Comparison of ENCODE assay signal across 22 cellular contexts in the genomic region with DNA sequence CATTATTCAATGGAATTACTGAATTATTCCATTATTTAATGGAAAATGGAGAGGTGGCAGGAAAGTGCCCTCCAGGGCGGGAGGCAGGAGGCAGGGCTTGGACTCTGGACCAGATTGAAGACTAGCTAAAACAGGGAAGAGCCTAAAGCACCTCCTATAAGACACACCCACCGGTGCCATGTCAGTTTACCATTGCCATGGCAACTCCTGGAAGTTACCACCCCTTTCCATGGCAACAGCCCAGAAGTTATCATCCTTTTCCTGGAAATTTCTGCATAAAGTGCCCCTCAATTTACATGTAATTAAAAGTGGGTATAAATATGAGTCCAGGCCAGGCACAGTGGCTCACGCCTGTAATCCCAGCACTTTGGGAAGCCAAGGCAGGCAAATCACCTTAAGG.
DNase-seq lines count a peak whose midpoint lies in the region; ATAC-seq, FAIRE-seq and TF ChIP-seq lines count a peak whose summit lies in the region.
"Had no signal": no experiment of that assay in that cellular context is flagged by ENCODE, and none has a peak within 500 bp of the region (broad histone marks: within the 10 kb centered on the region; RNA-seq: fewer than 3 reads in every experiment).

No MANE protein-coding gene starts in this region.

- peak; percentile 15 for DNase-seq in DMS 273 (lab: John Stamatoyannopoulos, UW; ENCODE audit: unreplicated experiment)
- no peak for DNase-seq in DMS 273 treated with DMSO at 0.1 percent for 48 hours (lab: John Stamatoyannopoulos, UW)
- no peak for DNase-seq in K562 (ENCODE audit: extremely low read depth in 1 of 4, low spot score in 3 of 4)
- peak; percentile 26 for DNase-seq in left lobe of liver (ENCODE audit: low spot score)
- DNase-seq in small intestine: peak; percentile 31
- no peak for DNase-seq in body of pancreas
- no peak for DNase-seq in pons (ENCODE audit: low spot score)
- no peak for DNase-seq in stimulated activated naive CD4-positive, alpha-beta T cell treated with Interleukin-2 at 50 U/mL for 16 hours (lab: John Stamatoyannopoulos, UW)
- DNase-seq: NCI-H1092, NCI-H1417 treated with DMSO at 0.1 percent for 48 hours, NCI-H187, NCI-H2081 treated with DMSO at 0.1 percent for 48 hours, NCI-H2171, NCI-H345, NCI-H510A treated with DMSO at 0.1 percent for 48 hours, NCI-H774, PC-3, SJCRH30 had no signal

- TF ChIP-seq POLR2A in K562 (conservative IDR thresholded peaks at IDR 0.05): no peak
- TF ChIP-seq POLR2A in body of pancreas (IDR thresholded peaks at IDR 0.05): no peak

- peaks cover 6 to 18% of the 10 kb centered on the region in 2 experiments; a peak in 3 of 5 replicates for H3K27me3 ChIP-seq in K562 (ENCODE audit: control insufficient read depth in 2 of 2, insufficient read depth in 2 of 2, low read length in 2 of 2)
- no peaks in the 10 kb centered on the region for H3K27me3 ChIP-seq in small intestine (ENCODE audit: control insufficient read depth in 2 of 2, insufficient read depth in 2 of 2, low read length in 2 of 2)
- no peaks in the 10 kb centered on the region for H3K27me3 ChIP-seq in body of pancreas
- H3K27me3 ChIP-seq: SJCRH30 had no signal

- POLR2A ChIA-PET in K562 (lab: Yijun Ruan, JAX): no interaction called here

- FAIRE-seq in K562 (lab: Jason Lieb, UNC): no peak
- FAIRE-seq in small intestine (lab: Jason Lieb, UNC): no peak
- FAIRE-seq: GM19239 had no signal

- no peaks in the 10 kb centered on the region for H3K79me2 ChIP-seq in K562 (ENCODE audit: control insufficient read depth, insufficient read depth, low read length)

- H3K36me3 ChIP-seq in K562 (ENCODE audit: control insufficient read depth, insufficient read depth, low read length) (no peaks in the 10 kb centered on the region), small intestine (ENCODE audit: control insufficient read depth in 2 of 2, insufficient read depth in 2 of 2, low read length in 2 of 2) (no peaks in the 10 kb centered on the region), body of pancreas (replicated peaks in 1 of 2; ENCODE audit: insufficient read depth in 1 of 2, low read depth in 2 of 2) (no peaks in the 10 kb centered on the region)
- H3K36me3 ChIP-seq: SJCRH30 had no signal

- 0% methylated on average over 3 of the region's 3 CpGs for WGBS in K562 (ENCODE audit: insufficient coverage, low coverage, missing lambda C conversion rate)
- 30 to 69% (median 40%) methylated on average over 3 of the region's 3 CpGs for WGBS in small intestine, 3 donors
- 91 to 93% methylated on average over 3 of the region's 3 CpGs for WGBS in body of pancreas, 2 donors

- H3K9me3 ChIP-seq in K562 (replicated peaks; ENCODE audit: control insufficient read depth, insufficient read depth, low read depth, low read length): no peaks in the 10 kb centered on the region
- H3K9me3 ChIP-seq in small intestine (ENCODE audit: control insufficient read depth, low read depth): no peaks in the 10 kb centered on the region
- H3K9me3 ChIP-seq in body of pancreas: no peaks in the 10 kb centered on the region
- H3K9me3 ChIP-seq: SJCRH30 had no signal

- H3K4me1 ChIP-seq in K562 (replicated peaks in 1 of 2; ENCODE audit: control insufficient read depth in 2 of 2, insufficient read depth in 2 of 2, low read length in 2 of 2) (no peaks in the 10 kb centered on the region; a peak in 1 of 5 replicates), small intestine (ENCODE audit: control insufficient read depth in 2 of 2, insufficient read depth in 1 of 2, low read depth in 1 of 2, low read length in 1 of 2) (no peaks in the 10 kb centered on the region), body of pancreas (peaks cover 12% of the 10 kb centered on the region)
- H3K4me1 ChIP-seq: SJCRH30 had no signal

- ATAC-seq in K562: no peak
- ATAC-seq in left lobe of liver: no peak
- no peak for ATAC-seq in body of pancreas
- ATAC-seq: HCT116, PC-3 had no signal

- H3K9me1 ChIP-seq in K562 (ENCODE audit: control insufficient read depth, insufficient read depth, low read length): no peaks in the 10 kb centered on the region

- H3K4me2 ChIP-seq in K562 (ENCODE audit: insufficient read depth, low read length): no peak overlapping the region

- TF ChIP-seq EP300 in K562 (IDR thresholded peaks at IDR 0.05; ENCODE audit: low read length): no peak

- BruUV-seq in K562 (replicated peaks; lab: Mats Ljungman, UMichigan): no TSS peak

- no peak overlapping the region for H3K9ac ChIP-seq in K562 (ENCODE audit: insufficient read depth in 1 of 2, low read depth in 2 of 2, low read length in 2 of 2)

- no peak overlapping the region for H2AFZ ChIP-seq in K562 (ENCODE audit: low read depth, low read length)

- H3K27ac ChIP-seq in K562 (ENCODE audit: extremely low read depth, low read depth, low read length) (no peak overlapping the region), small intestine (ENCODE audit: low read depth in 1 of 2, low read length in 1 of 2) (no peak overlapping the region), body of pancreas (no peak overlapping the region)
- H3K27ac ChIP-seq: 22Rv1, C4-2B, SJCRH30 had no signal

- H4K20me1 ChIP-seq in K562 (replicated peaks; ENCODE audit: control insufficient read depth, insufficient read depth, low read length): 0 out of 2 replicates have a peak, but pooled peaks cover 3% of the 10 kb centered on the region

- TF ChIP-seq RAD21 in K562 (CRISPR knock-in tag; conservative IDR thresholded peaks at IDR 0.05 in 1 of 2, IDR thresholded peaks at IDR 0.05 in 1 of 2): no peak

- no peak overlapping the region for H3K4me3 ChIP-seq in K562
- no peak overlapping the region for H3K4me3 ChIP-seq in small intestine (ENCODE audit: low read depth in 1 of 2, low read length in 2 of 2)
- no peak overlapping the region for H3K4me3 ChIP-seq in body of pancreas
- H3K4me3 ChIP-seq: SJCRH30 had no signal

- TF ChIP-seq CTCF in K562 (IDR thresholded peaks at IDR 0.05 in 2 of 3, conservative IDR thresholded peaks at IDR 0.05 in 1 of 3; ENCODE audit: insufficient read depth in 2 of 3, low read depth in 1 of 3, low read length in 3 of 3): no peak
- TF ChIP-seq CTCF in body of pancreas (IDR thresholded peaks at IDR 0.05): no peak

- in situ Hi-C loops in K562 (cut with MboI): no loop called here

- CTCF ChIA-PET in K562 (lab: Yijun Ruan, JAX; ENCODE audit: low intra/inter-chr PET ratio): no interaction called here

- intact Hi-C loops in K562 (cut with micrococcal nuclease): no loop called here
- intact Hi-C loops in body of pancreas (cut with DNase I): no loop called here

TF ChIP-seq in K562, 482 proteins besides CTCF, POLR2A, EP300 and RAD21 (continues in another document):
- TF ChIP-seq, protein P1, sequence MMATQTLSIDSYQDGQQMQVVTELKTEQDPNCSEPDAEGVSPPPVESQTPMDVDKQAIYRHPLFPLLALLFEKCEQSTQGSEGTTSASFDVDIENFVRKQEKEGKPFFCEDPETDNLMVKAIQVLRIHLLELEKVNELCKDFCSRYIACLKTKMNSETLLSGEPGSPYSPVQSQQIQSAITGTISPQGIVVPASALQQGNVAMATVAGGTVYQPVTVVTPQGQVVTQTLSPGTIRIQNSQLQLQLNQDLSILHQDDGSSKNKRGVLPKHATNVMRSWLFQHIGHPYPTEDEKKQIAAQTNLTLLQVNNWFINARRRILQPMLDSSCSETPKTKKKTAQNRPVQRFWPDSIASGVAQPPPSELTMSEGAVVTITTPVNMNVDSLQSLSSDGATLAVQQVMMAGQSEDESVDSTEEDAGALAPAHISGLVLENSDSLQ (IDR thresholded peaks at IDR 0.05): peak; percentile 68
- no peak for TF ChIP-seq FOXJ2 (tag; IDR thresholded peaks at IDR 0.05)
- no peak for TF ChIP-seq NONO (IDR thresholded peaks at IDR 0.05; ENCODE audit: low read depth in 2 of 2, low read length in 1 of 2)
- TF ChIP-seq NCOA2 (IDR thresholded peaks at IDR 0.05; ENCODE audit: partially characterized antibody in 2 of 2): no peak
- TF ChIP-seq, protein P2, sequence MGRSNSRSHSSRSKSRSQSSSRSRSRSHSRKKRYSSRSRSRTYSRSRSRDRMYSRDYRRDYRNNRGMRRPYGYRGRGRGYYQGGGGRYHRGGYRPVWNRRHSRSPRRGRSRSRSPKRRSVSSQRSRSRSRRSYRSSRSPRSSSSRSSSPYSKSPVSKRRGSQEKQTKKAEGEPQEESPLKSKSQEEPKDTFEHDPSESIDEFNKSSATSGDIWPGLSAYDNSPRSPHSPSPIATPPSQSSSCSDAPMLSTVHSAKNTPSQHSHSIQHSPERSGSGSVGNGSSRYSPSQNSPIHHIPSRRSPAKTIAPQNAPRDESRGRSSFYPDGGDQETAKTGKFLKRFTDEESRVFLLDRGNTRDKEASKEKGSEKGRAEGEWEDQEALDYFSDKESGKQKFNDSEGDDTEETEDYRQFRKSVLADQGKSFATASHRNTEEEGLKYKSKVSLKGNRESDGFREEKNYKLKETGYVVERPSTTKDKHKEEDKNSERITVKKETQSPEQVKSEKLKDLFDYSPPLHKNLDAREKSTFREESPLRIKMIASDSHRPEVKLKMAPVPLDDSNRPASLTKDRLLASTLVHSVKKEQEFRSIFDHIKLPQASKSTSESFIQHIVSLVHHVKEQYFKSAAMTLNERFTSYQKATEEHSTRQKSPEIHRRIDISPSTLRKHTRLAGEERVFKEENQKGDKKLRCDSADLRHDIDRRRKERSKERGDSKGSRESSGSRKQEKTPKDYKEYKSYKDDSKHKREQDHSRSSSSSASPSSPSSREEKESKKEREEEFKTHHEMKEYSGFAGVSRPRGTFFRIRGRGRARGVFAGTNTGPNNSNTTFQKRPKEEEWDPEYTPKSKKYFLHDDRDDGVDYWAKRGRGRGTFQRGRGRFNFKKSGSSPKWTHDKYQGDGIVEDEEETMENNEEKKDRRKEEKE (IDR thresholded peaks at IDR 0.05; ENCODE audit: borderline replicate concordance in 1 of 2, control insufficient read depth in 1 of 2, low read depth in 2 of 2, low read length in 1 of 2): no peak
- TF ChIP-seq RFX1 (IDR thresholded peaks at IDR 0.05): peak; percentile 84
- no peak for TF ChIP-seq SRSF9 (IDR thresholded peaks at IDR 0.05; ENCODE audit: borderline replicate concordance, low read depth, low read length)
- no peak for TF ChIP-seq ATF7 (IDR thresholded peaks at IDR 0.05)
- TF ChIP-seq ZNF354B (CRISPR knock-in tag; IDR thresholded peaks at IDR 0.05): no peak
- TF ChIP-seq TEAD1 (CRISPR knock-in tag; IDR thresholded peaks at IDR 0.05): no peak
- no peak for TF ChIP-seq ZNF77 (CRISPR knock-in tag; IDR thresholded peaks at IDR 0.05)
- TF ChIP-seq, protein P3, sequence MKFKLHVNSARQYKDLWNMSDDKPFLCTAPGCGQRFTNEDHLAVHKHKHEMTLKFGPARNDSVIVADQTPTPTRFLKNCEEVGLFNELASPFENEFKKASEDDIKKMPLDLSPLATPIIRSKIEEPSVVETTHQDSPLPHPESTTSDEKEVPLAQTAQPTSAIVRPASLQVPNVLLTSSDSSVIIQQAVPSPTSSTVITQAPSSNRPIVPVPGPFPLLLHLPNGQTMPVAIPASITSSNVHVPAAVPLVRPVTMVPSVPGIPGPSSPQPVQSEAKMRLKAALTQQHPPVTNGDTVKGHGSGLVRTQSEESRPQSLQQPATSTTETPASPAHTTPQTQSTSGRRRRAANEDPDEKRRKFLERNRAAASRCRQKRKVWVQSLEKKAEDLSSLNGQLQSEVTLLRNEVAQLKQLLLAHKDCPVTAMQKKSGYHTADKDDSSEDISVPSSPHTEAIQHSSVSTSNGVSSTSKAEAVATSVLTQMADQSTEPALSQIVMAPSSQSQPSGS (CRISPR knock-in tag; IDR thresholded peaks at IDR 0.05): no peak
- TF ChIP-seq ZNF324 (CRISPR knock-in tag; IDR thresholded peaks at IDR 0.05): no peak

Comparison
In these comparisons a context has a peak if more than half of its experiments do, and no peak if none do; other contexts are left out.
1. DNase-seq: peak in DMS 273 (single experiment), left lobe of liver (single experiment) and small intestine (single experiment); none in DMS 273 treated with DMSO at 0.1 percent for 48 hours (single experiment), K562 (0 of 4), body of pancreas (0 of 4), pons (single experiment) and stimulated activated naive CD4-positive, alpha-beta T cell treated with Interleukin-2 at 50 U/mL for 16 hours (single experiment).